ENCODE assay signal across 7 cellular contexts in the genomic region with DNA sequence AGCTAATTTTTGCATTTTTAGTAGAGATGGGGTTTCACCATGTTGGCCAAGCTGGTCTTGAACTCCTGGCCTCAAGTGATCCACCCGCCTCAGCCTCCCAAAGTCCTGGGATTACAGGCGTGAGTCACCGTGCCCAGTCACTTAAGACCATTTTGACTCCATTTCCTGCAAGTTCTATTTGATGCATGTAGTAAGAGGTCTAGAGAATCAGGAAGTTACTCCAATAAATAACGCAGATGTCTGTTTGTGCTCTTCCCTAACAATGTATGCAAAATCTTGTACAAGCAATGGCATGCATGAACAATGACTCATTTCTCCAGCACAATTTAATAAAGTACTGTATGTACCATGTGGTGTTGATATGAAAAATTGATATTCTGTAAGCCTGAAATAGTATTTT. TPM values are rescaled to one million over a fixed set of nuclear protein-coding genes. Genes with fewer than 3 reads are reported as not detected.
A peak's percentile ranks its signal among the peaks of the same experiment; 100 is the strongest.
DNase-seq lines count a peak whose midpoint lies in the region; ATAC-seq and TF ChIP-seq lines count a peak whose summit lies in the region.
"Not testable (repeated sequence)": the region's sequence is repeated elsewhere in the genome, so short reads cannot be mapped to it uniquely, and the experiment has no call there.

No MANE protein-coding gene starts in this region.

- intact Hi-C loops in heart right ventricle (cut with DNase I), result loop anchor here in 2 of 10 donors (5.0 kb wide), 1 partner anchor 37 kb away; a partner anchor contains a TSS

- CTCF ChIA-PET in RWPE1 (lab: Yijun Ruan, JAX), result not testable (repeated sequence)

- not testable (repeated sequence) for H3K9me3 ChIP-seq in MG63; adipocyte (ENCODE audit: control insufficient read depth, low read length); heart right ventricle

- H3K27me3 ChIP-seq in MG63; adipocyte (replicated peaks; ENCODE audit: control insufficient read depth, insufficient read depth, low read length); heart right ventricle: not testable (repeated sequence)

- 90 to 93% methylated on average over 4 of the region's 4 CpGs for WGBS in heart right ventricle, 2 donors

- H3K36me3 ChIP-seq in MG63 (peaks cover 26% of the 10 kb centered on the region), heart right ventricle (peaks cover 0 to 54% (median 0%) of the 10 kb centered on the region in 9 donors)
- H3K36me3 ChIP-seq in adipocyte (ENCODE audit: control insufficient read depth, insufficient read depth, low read length, severe bottlenecking), result not testable (repeated sequence)

- DNase-seq in Daoy (ENCODE audit: low read depth) (peak; percentile 59), MG63 (peak; percentile 49), RWPE1 (ENCODE audit: low spot score) (peak; percentile 69), adipocyte (ENCODE audit: low read depth) (peak; percentile 55), renal cortical epithelial cell (ENCODE audit: low read depth) (peak; percentile 70)
- DNase-seq in heart right ventricle, result not testable (repeated sequence)

- POLR2A ChIA-PET in RWPE1 (lab: Yijun Ruan, JAX; ENCODE audit: low non-redundant PET), result not testable (repeated sequence)

- not testable (repeated sequence) for H3K4me3 ChIP-seq in MG63, heart right ventricle
- H3K4me3 ChIP-seq in adipocyte (ENCODE audit: low read length), result peak overlapping the region; percentile 15

- ATAC-seq in esophagus mucosa, result peak; percentile 90
- ATAC-seq in heart right ventricle, result not testable (repeated sequence)

- peak overlapping the region; percentile 60 for H3K9ac ChIP-seq in adipocyte (ENCODE audit: low read length)

- not testable (repeated sequence) for TF ChIP-seq CTCF in RWPE1 (conservative IDR thresholded peaks at IDR 0.05; ENCODE audit: low read depth); heart right ventricle (IDR thresholded peaks at IDR 0.05)

- H3K27ac ChIP-seq in RWPE1, result peak overlapping the region; percentile 100
- H3K27ac ChIP-seq in heart right ventricle, result peak overlapping the region in 9 of 10 donors; percentile 29 to 75 (median 50)

- H3K4me1 ChIP-seq in adipocyte (ENCODE audit: control insufficient read depth, insufficient read depth, low read length) (peaks cover 64% of the 10 kb centered on the region), heart right ventricle (peaks cover 11 to 73% (median 52%) of the 10 kb centered on the region in 9 donors)

RNA-seq across cellular contexts. Expression of a gene that starts 37.9 kb away (rescaled TPM):
- 4.4 and 8.8 TPM in 2 replicates for total RNA-seq in Daoy (2014; rRNA removed; shearing (Covaris generic))
- total RNA-seq in MG63 (2014; rRNA removed; shearing (Covaris generic); ENCODE audit: low replicate concordance), result 4.4 and 11.0 TPM in 2 replicates
- total RNA-seq in esophagus mucosa (14.4 TPM), heart right ventricle (100 to 1,000 TPM in 1 of 10 donors, 10 to 100 TPM in 9; 66.0 to 162 (median 79.4) TPM), renal cortical epithelial cell (10.6 and 21.3 TPM in 2 replicates)
- polyA plus RNA-seq in heart right ventricle, result 10 to 100 TPM; 18.9 to 20.4 TPM

RNA-seq across cellular contexts. Expression of a gene that starts 43.1 kb away (rescaled TPM):
- total RNA-seq in Daoy (2014; rRNA removed; shearing (Covaris generic)), result 0.40 and 1.1 TPM in 2 replicates
- 0.25 and 2.0 TPM in 2 replicates for total RNA-seq in MG63 (2014; rRNA removed; shearing (Covaris generic); ENCODE audit: low replicate concordance)
- total RNA-seq in esophagus mucosa, result 0.44 TPM
- total RNA-seq in heart right ventricle, result 1 to 10 TPM in 4 of 10 donors, under 1 TPM in 6; 0.23 to 1.6 (median 0.95) TPM
- 1 to 10 TPM in 1 of 2 donors, not detected in 1; 4.9 TPM for polyA plus RNA-seq in heart right ventricle
- total RNA-seq in renal cortical epithelial cell, result 0.52 and 0.89 TPM in 2 replicates

RNA-seq across cellular contexts. Expression of a gene that starts 43.3 kb away (rescaled TPM):
- total RNA-seq in Daoy (2014; rRNA removed; shearing (Covaris generic)), result 71.2 and 93.4 TPM in 2 replicates
- total RNA-seq in MG63 (2014; rRNA removed; shearing (Covaris generic); ENCODE audit: low replicate concordance), result 33.5 and 59.1 TPM in 2 replicates
- total RNA-seq in esophagus mucosa (99.6 TPM), heart right ventricle (100 to 1,000 TPM in 2 of 10 donors, 10 to 100 TPM in 8; 83.7 to 117 (median 91.5) TPM), renal cortical epithelial cell (80.8 and 125 TPM in 2 replicates)
- polyA plus RNA-seq in heart right ventricle, result 100 to 1,000 TPM in 1 of 2 donors, 10 to 100 TPM in 1; 84.0 to 175 TPM
